In the genomic region with DNA sequence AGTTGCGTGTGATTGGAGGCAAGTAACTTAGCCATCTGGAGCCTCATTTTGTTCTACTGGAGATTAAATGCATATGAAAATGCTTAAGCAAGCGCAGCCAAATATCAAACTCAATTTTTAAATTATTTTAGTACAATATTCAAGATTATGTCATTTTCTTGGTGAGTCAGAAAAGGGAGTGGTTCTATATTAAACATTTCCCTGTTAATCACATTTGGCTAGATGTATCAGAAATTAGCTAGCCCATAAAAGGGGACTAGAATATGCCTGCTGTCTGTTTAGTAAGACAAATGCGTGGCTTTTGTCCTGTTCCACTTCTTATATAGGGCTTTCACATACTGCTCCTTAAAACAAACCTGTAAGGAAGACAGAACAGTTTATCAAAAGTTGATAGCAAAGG, we compare ENCODE assay signal across 29 cellular contexts.
"Had no signal": no experiment of that assay in that cellular context is flagged by ENCODE, and none has a peak within 500 bp of the region (broad histone marks: within the 10 kb centered on the region; RNA-seq: fewer than 3 reads in every experiment).

No MANE protein-coding gene starts in this region.

- H3K9me3 ChIP-seq: left lung, lower lobe of right lung, neutrophil, psoas muscle, suprapubic skin, thoracic aorta, tibial artery, upper lobe of right lung had no signal

- H3K27ac ChIP-seq: left lung, lower lobe of right lung, neural progenitor cell, neutrophil, parathyroid adenoma, psoas muscle, skin epidermis, suprapubic skin, thoracic aorta, tibial artery, upper lobe of right lung had no signal

- H3K36me3 ChIP-seq: left lung, lower lobe of right lung, neural progenitor cell, neutrophil, suprapubic skin, thoracic aorta, tibial artery, upper lobe of right lung had no signal

- H3K4me1 ChIP-seq: left lung, lower lobe of right lung, neural progenitor cell, psoas muscle, tibial artery, upper lobe of right lung had no signal

- H3K9ac ChIP-seq: neural progenitor cell, parathyroid adenoma had no signal

- H3K4me2 ChIP-seq: neural progenitor cell had no signal

- H3K27me3 ChIP-seq: neural progenitor cell, suprapubic skin had no signal

- FAIRE-seq: islet of Langerhans, urothelium cell line had no signal

- H2AFZ ChIP-seq: neural progenitor cell, parathyroid adenoma had no signal

- DNase-seq: hypothalamus; immature natural killer cell; kidney glomerular epithelial cell; left cardiac atrium; left lung; lower lobe of right lung; mammary epithelial cell; mesenchymal stem cell; naive B cell; natural killer cell; nephron progenitor cell; occipital lobe; psoas muscle; stimulated activated CD4-positive, alpha-beta T cell treated with anti-CD3 and anti-CD28 coated beads, Interleukin-12 subunit alpha, Interleukin-12 subunit beta, amount 100 ng/mL, for 4 hours; stimulated activated CD4-positive, alpha-beta T cell treated with anti-CD3 and anti-CD28 coated beads, Interleukin-15, amount 100 ng/mL, for 24 hours; stimulated activated CD4-positive, alpha-beta T cell treated with anti-CD3 and anti-CD28 coated beads, Interleukin-2, amount 100 ng/mL, for 24 hours; stimulated activated CD4-positive, alpha-beta T cell treated with anti-CD3 and anti-CD28 coated beads, Interleukin-4, amount 100 ng/mL, for 1 hour; stimulated activated naive CD4-positive, alpha-beta T cell; tibial artery; trophoblast cell; upper lobe of right lung had no signal

- H3K79me2 ChIP-seq: parathyroid adenoma had no signal

- H3K4me3 ChIP-seq: left lung, lower lobe of right lung, neural progenitor cell, psoas muscle, skin epidermis, suprapubic skin, thoracic aorta, tibial artery, upper lobe of right lung had no signal
